In the genomic region with DNA sequence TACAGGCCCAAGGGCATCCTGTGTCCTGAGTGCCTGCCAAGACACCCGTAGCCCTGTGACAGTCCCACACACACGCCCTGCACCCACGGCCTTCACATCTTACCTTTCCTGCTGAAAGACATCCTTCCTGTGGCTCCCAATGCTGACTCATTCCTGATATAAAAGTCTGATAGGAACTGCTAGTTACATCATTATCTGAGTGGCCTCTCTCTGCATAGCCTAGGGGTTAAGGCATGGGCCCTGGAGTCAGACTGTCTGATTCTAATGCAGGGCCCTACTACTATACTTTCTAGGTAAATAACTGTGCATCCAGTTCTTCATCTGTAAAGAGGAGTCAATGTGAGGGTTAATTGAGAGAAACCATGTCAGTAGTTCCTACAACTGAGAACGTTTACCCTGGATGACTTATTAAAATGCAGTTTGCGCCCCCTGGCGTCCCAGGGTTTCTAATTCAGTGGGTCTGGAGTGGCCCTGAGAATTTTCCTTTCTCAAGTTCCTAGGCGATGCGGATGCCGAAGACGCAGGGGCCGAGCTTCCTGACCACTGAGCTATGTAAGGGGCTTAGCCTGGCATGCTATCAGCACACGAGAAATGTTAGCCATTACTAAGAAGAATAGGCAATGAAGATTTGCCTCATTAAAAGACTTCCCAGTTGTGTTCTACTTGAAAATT, we compare ENCODE assay signal across 8 cellular contexts. TPM values are rescaled to one million over a fixed set of nuclear protein-coding genes. Genes with fewer than 3 reads are reported as not detected.
DNase-seq lines count a peak whose midpoint lies in the region; FAIRE-seq and TF ChIP-seq lines count a peak whose summit lies in the region.

No MANE protein-coding gene starts in this region.

- no peaks in the 10 kb centered on the region for H3K9me3 ChIP-seq in left ventricle myocardium inferior (replicated peaks)

- no peak overlapping the region for H3K27ac ChIP-seq in left ventricle myocardium inferior (replicated peaks)

- no peaks in the 10 kb centered on the region for H3K36me3 ChIP-seq in left ventricle myocardium inferior

- peaks cover 14% of the 10 kb centered on the region for H3K4me1 Mint-ChIP-seq in activated naive CD8-positive, alpha-beta T cell treated with anti-CD3 and anti-CD28 coated beads for 36 hours

- peak; percentile 82 for TF ChIP-seq CTCF in NB4 (IDR thresholded peaks at IDR 0.05; ENCODE audit: low read depth, low read length)
- peak; percentile 78 for TF ChIP-seq CTCF in left ventricle myocardium inferior (IDR thresholded peaks at IDR 0.05; ENCODE audit: borderline replicate concordance)

- no peaks in the 10 kb centered on the region for H3K9me3 Mint-ChIP-seq in activated naive CD8-positive, alpha-beta T cell treated with anti-CD3 and anti-CD28 coated beads for 36 hours

- H3K4me3 ChIP-seq in NB4 (ENCODE audit: low read depth, low read length) = no peak overlapping the region
- no peak overlapping the region for H3K4me3 ChIP-seq in left ventricle myocardium inferior

- FAIRE-seq in H54 (lab: Jason Lieb, UNC) = no peak

- peaks cover 13% of the 10 kb centered on the region for H3K27me3 Mint-ChIP-seq in activated naive CD8-positive, alpha-beta T cell treated with anti-CD3 and anti-CD28 coated beads for 36 hours

- H3K27ac Mint-ChIP-seq in activated naive CD8-positive, alpha-beta T cell treated with anti-CD3 and anti-CD28 coated beads for 36 hours = no peak overlapping the region

- H3K4me3 Mint-ChIP-seq in activated naive CD8-positive, alpha-beta T cell treated with anti-CD3 and anti-CD28 coated beads for 36 hours = no peak overlapping the region

- peaks cover 42% of the 10 kb centered on the region for H3K27me3 ChIP-seq in left ventricle myocardium inferior (ENCODE audit: low read depth)

- no peak for TF ChIP-seq POLR2A in H54 (IDR thresholded peaks at IDR 0.05; ENCODE audit: low read depth, low read length)
- no peak for TF ChIP-seq POLR2A in NB4 (IDR thresholded peaks at IDR 0.05; ENCODE audit: extremely low read depth, insufficient read length)

- H3K36me3 Mint-ChIP-seq in activated naive CD8-positive, alpha-beta T cell treated with anti-CD3 and anti-CD28 coated beads for 36 hours = no peaks in the 10 kb centered on the region

- intact Hi-C loops in left ventricle myocardium inferior (cut with micrococcal nuclease) = loop anchor here (5.0 kb wide), 1 partner anchor 123 kb away; no protein-coding TSS in a partner anchor

- peak; percentile 42 for DNase-seq in DMS79 treated with DMSO at 0.1 percent for 48 hours (lab: John Stamatoyannopoulos, UW)
- DNase-seq in H54 (ENCODE audit: insufficient read length, low spot score) = peak; percentile 31
- peak; percentile 80 for DNase-seq in NB4 (ENCODE audit: low read depth)
- DNase-seq in SKM-1 (lab: John Stamatoyannopoulos, UW; ENCODE audit: unreplicated experiment) = peak; percentile 43
- DNase-seq in activated naive CD8-positive, alpha-beta T cell treated with anti-CD3 and anti-CD28 coated beads for 36 hours = peak; percentile 60
- peak; percentile 73 for DNase-seq in left ventricle myocardium inferior
- DNase-seq in pulmonary artery endothelial cell (ENCODE audit: low read depth, low spot score) = peak; percentile 33
- DNase-seq in cortex of kidney (lab: John Stamatoyannopoulos, UW) = no peak

- H3K4me1 ChIP-seq in left ventricle myocardium inferior = no peaks in the 10 kb centered on the region

RNA-seq across cellular contexts. Expression of a gene that starts 6.0 kb away (rescaled TPM):
- not detected for total RNA-seq in activated naive CD8-positive, alpha-beta T cell treated with anti-CD3 and anti-CD28 coated beads for 36 hours
- not detected for total RNA-seq in left ventricle myocardium inferior
- not detected in 2 replicates for total RNA-seq in pulmonary artery endothelial cell
